ENCODE assay signal across 19 cellular contexts in the genomic region with DNA sequence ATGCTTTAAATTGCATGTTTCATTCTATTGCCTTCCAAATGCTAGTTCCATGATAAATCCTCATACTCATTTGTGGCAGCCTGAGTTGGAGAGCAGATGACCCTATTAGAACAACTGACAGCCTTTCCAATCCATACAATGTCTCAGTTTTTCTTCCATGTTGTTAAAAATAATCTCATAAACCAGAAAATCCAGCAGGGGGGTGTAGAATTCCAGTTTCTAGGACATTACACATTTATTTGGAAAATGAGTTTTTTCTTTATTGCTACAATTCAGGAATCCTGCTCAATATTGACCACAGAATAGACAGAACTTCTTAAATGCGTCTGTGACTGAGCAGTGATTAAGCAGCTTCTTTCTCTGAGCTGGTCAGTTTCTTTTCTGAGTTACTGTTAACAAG.
A peak's percentile ranks its signal among the peaks of the same experiment; 100 is the strongest.
DNase-seq lines count a peak whose midpoint lies in the region; ATAC-seq and TF ChIP-seq lines count a peak whose summit lies in the region.
"Had no signal": no experiment of that assay in that cellular context is flagged by ENCODE, and none has a peak within 500 bp of the region (broad histone marks: within the 10 kb centered on the region; RNA-seq: fewer than 3 reads in every experiment).

No MANE protein-coding gene starts in this region.

- DNase-seq in AG20443 (ENCODE audit: low spot score) (peak; percentile 28), HFFc6 (no peak), neural crest cell (ENCODE audit: low read depth, low spot score) (no peak)
- DNase-seq in effector CD4-positive, alpha-beta T cell = no peak
- DNase-seq: activated CD4-positive, alpha-beta T cell treated with anti-CD3 and anti-CD28 coated beads, Interleukin-2, amount 10 ng/mL, durations not matched to agents 7 days and 5 days; CD8-positive, alpha-beta T cell; cortex of kidney; Kasumi-1; natural killer cell; NCI-H1092 treated with DMSO at 0.1 percent for 48 hours; NCI-H2029; T-helper 17 cell had no signal

- H3K9me3 Mint-ChIP-seq in HFFc6 (no peaks in the 10 kb centered on the region), brain (peaks cover 0 to 15% (median 7%) of the 10 kb centered on the region in 5 experiments), neural crest cell (peaks cover 7% of the 10 kb centered on the region)
- H3K9me3 Mint-ChIP-seq: activated CD4-positive, alpha-beta T cell treated with anti-CD3 and anti-CD28 coated beads, Interleukin-2, amount 10 ng/mL, durations not matched to agents 7 days and 5 days; activated T-helper 2 cell treated with anti-CD3 and anti-CD28 coated beads, Interferon-gamma antibody, Interleukin-2, Interleukin-4, amounts not matched to agents 10 μg/mL and 5 μg/mL and 100 μg/mL, durations not matched to agents 14 hours and 24 hours and 36 hours; natural killer cell had no signal

- ATAC-seq in GM21717 (IDR thresholded peaks at IDR 0.05; ENCODE audit: unreplicated experiment) (no peak), HG03469 (IDR thresholded peaks at IDR 0.05; ENCODE audit: unreplicated experiment) (no peak), HG02571 (IDR thresholded peaks at IDR 0.05; ENCODE audit: unreplicated experiment) (no peak)
- ATAC-seq: CD8-positive, alpha-beta T cell; left lobe of liver; natural killer cell; Panc1; T-helper 17 cell had no signal

- H3K4me1 Mint-ChIP-seq in HFFc6 (ENCODE audit: low read depth) = no peaks in the 10 kb centered on the region
- peaks cover 22% of the 10 kb centered on the region for H3K4me1 Mint-ChIP-seq in brain
- H3K4me1 Mint-ChIP-seq in neural crest cell = no peaks in the 10 kb centered on the region
- H3K4me1 Mint-ChIP-seq: activated CD4-positive, alpha-beta T cell treated with anti-CD3 and anti-CD28 coated beads, Interleukin-2, amount 10 ng/mL, durations not matched to agents 7 days and 5 days; T-helper 17 cell had no signal

- H3K27ac Mint-ChIP-seq in HFFc6 = no peak overlapping the region
- peak overlapping the region in 1 of 5 experiments; percentile 6 for H3K27ac Mint-ChIP-seq in brain
- no peak overlapping the region for H3K27ac Mint-ChIP-seq in neural crest cell (ENCODE audit: unreplicated experiment)
- H3K27ac Mint-ChIP-seq: activated CD4-positive, alpha-beta T cell treated with anti-CD3 and anti-CD28 coated beads, Interleukin-2, amount 10 ng/mL, durations not matched to agents 7 days and 5 days; activated T-helper 2 cell treated with anti-CD3 and anti-CD28 coated beads, Interferon-gamma antibody, Interleukin-2, Interleukin-4, amounts not matched to agents 10 μg/mL and 5 μg/mL and 100 μg/mL, durations not matched to agents 14 hours and 24 hours and 36 hours; CD8-positive, alpha-beta T cell; natural killer cell; T-helper 17 cell had no signal

- H3K36me3 Mint-ChIP-seq in HFFc6 (ENCODE audit: low read depth) (no peaks in the 10 kb centered on the region), brain (no peaks in the 10 kb centered on the region), neural crest cell (ENCODE audit: low read depth) (no peaks in the 10 kb centered on the region)
- H3K36me3 Mint-ChIP-seq: CD8-positive, alpha-beta T cell; natural killer cell had no signal

- H3K4me3 Mint-ChIP-seq in HFFc6 = no peak overlapping the region
- H3K4me3 Mint-ChIP-seq in brain = no peak overlapping the region
- no peak overlapping the region for H3K4me3 Mint-ChIP-seq in neural crest cell
- H3K4me3 Mint-ChIP-seq: activated CD4-positive, alpha-beta T cell treated with anti-CD3 and anti-CD28 coated beads, Interleukin-2, amount 10 ng/mL, durations not matched to agents 7 days and 5 days; CD8-positive, alpha-beta T cell; natural killer cell; T-helper 17 cell had no signal

- H3K27me3 Mint-ChIP-seq in HFFc6 (ENCODE audit: insufficient read depth) (peaks cover 17% of the 10 kb centered on the region), brain (no peaks in the 10 kb centered on the region), neural crest cell (ENCODE audit: low read depth) (peaks cover 11% of the 10 kb centered on the region)

- TF ChIP-seq CTCF in HFFc6 (IDR thresholded peaks at IDR 0.05) (peak; percentile 72), brain (conservative IDR thresholded peaks at IDR 0.05) (peak; percentile 30 to 48), neural crest cell (conservative IDR thresholded peaks at IDR 0.05) (peak; percentile 34)
